In genomic region chr9:119368681-119369581, GRCh38 we compare ENCODE assay signal across 8 cellular contexts. TPM values are rescaled to one million over a fixed set of nuclear protein-coding genes. Genes with fewer than 3 reads are reported as not detected.
DNase-seq lines count a peak whose midpoint lies in the region; ATAC-seq, FAIRE-seq and TF ChIP-seq lines count a peak whose summit lies in the region.

A gene with protein sequence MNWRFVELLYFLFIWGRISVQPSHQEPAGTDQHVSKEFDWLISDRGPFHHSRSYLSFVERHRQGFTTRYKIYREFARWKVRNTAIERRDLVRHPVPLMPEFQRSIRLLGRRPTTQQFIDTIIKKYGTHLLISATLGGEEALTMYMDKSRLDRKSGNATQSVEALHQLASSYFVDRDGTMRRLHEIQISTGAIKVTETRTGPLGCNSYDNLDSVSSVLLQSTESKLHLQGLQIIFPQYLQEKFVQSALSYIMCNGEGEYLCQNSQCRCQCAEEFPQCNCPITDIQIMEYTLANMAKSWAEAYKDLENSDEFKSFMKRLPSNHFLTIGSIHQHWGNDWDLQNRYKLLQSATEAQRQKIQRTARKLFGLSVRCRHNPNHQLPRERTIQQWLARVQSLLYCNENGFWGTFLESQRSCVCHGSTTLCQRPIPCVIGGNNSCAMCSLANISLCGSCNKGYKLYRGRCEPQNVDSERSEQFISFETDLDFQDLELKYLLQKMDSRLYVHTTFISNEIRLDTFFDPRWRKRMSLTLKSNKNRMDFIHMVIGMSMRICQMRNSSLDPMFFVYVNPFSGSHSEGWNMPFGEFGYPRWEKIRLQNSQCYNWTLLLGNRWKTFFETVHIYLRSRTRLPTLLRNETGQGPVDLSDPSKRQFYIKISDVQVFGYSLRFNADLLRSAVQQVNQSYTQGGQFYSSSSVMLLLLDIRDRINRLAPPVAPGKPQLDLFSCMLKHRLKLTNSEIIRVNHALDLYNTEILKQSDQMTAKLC (minus strand): TSS chr9:119369435. CDS start chr9:119313355, 56,080 bp downstream.

- H3K9me3 ChIP-seq in GM23248 (ENCODE audit: low read depth) (no peaks in the 10 kb centered on the region), osteoblast (ENCODE audit: low read depth, low read length) (no peaks in the 10 kb centered on the region)

- peak within 1 kb of the TSS; percentile 87 for H3K4me2 ChIP-seq in GM23248 (ENCODE audit: unreplicated experiment)
- H3K4me2 ChIP-seq in osteoblast (ENCODE audit: insufficient read depth, low read length), result peak within 1 kb of the TSS; percentile 76

- 3% methylated on average over 66 to 90 of the region's 91 CpGs for WGBS in GM23248 (ENCODE audit: low coverage in 1 of 2, low lambda C conversion rate in 2 of 2, missing lambda C conversion rate in 2 of 2), 2 experiments

- DNase-seq in GM23248 (peak; percentile 82), RPMI7951 (ENCODE audit: low read depth) (peak; percentile 4), frontal cortex (ENCODE audit: low spot score in 2 of 2) (peak; percentile 29 to 44), osteoblast (ENCODE audit: insufficient read length, low spot score, missing footprints) (peak; percentile 85), GM10248 (ENCODE audit: extremely low spot score) (no peak), activated gamma-delta T cell (lab: John Stamatoyannopoulos, UW) (no peak)
- DNase-seq in effector CD8-positive, alpha-beta T cell (lab: John Stamatoyannopoulos, UW), result no peak

- no peaks in the 10 kb centered on the region for H3F3A ChIP-seq in GM23248 (ENCODE audit: insufficient read depth)

- no peak for ATAC-seq in GM18873 (IDR thresholded peaks at IDR 0.05; ENCODE audit: low FRiP score, unreplicated experiment)

- H3K36me3 ChIP-seq in GM23248 (ENCODE audit: low read depth), result no peaks in the 10 kb centered on the region
- no peaks in the 10 kb centered on the region for H3K36me3 ChIP-seq in osteoblast (ENCODE audit: insufficient read depth, low read length)

- H3K9me2 ChIP-seq in GM23248 (ENCODE audit: insufficient read depth), result no peaks in the 10 kb centered on the region

- no peaks in the 10 kb centered on the region for H3K79me2 ChIP-seq in GM23248 (ENCODE audit: insufficient read depth)
- H3K79me2 ChIP-seq in osteoblast (ENCODE audit: insufficient read depth, low read length), result no peaks in the 10 kb centered on the region

- H3K27me3 ChIP-seq in GM23248 (replicated peaks; ENCODE audit: insufficient read depth) (0 out of 2 replicates have a peak, but pooled peaks cover 3% of the 10 kb centered on the region), osteoblast (ENCODE audit: insufficient read depth, low read length) (peaks cover 16% of the 10 kb centered on the region)

- H4K20me1 ChIP-seq in GM23248 (ENCODE audit: insufficient read depth) (no peaks in the 10 kb centered on the region), osteoblast (ENCODE audit: insufficient read depth, low read length) (no peaks in the 10 kb centered on the region)

- FAIRE-seq in frontal cortex (lab: Jason Lieb, UNC), result no peak

- CTCF ChIA-PET in GM10248 (lab: Yijun Ruan, JAX), result no interaction called here

- POLR2A ChIA-PET in GM10248 (lab: Yijun Ruan, JAX), result no interaction called here

- H3K4me1 ChIP-seq in GM23248 (ENCODE audit: insufficient read depth) (0 out of 2 replicates have a peak, but pooled peaks cover 5% of the 10 kb centered on the region), osteoblast (ENCODE audit: insufficient read depth, low read length) (no peaks in the 10 kb centered on the region)

- no peak for TF ChIP-seq CTCF in osteoblast (IDR thresholded peaks at IDR 0.05; ENCODE audit: extremely low read depth, low read depth, low read length)
- no peak for TF ChIP-seq CTCF in GM10248 (IDR thresholded peaks at IDR 0.05; ENCODE audit: control extremely low read depth, extremely low read depth, low read depth, missing control alignments)

- peak within 1 kb of the TSS; percentile 73 for H3K4me3 ChIP-seq in GM23248
- peak within 1 kb of the TSS; percentile 71 for H3K4me3 ChIP-seq in osteoblast (ENCODE audit: insufficient read depth, low read length)

- in situ Hi-C loops in GM23248 (cut with MboI), result loop anchor here (10.0 to 25.0 kb wide), 2 partner anchors 1118 to 1584 kb away; no protein-coding TSS in a partner anchor

- H3K9ac ChIP-seq in GM23248, result peak within 1 kb of the TSS; percentile 54

- H2AFZ ChIP-seq in GM23248, result peak within 1 kb of the TSS; percentile 65
- peak within 1 kb of the TSS; percentile 68 for H2AFZ ChIP-seq in osteoblast (ENCODE audit: low read length)

- H3K27ac ChIP-seq in GM23248 (no peak within 1 kb of the TSS), osteoblast (ENCODE audit: low read depth, low read length) (no peak within 1 kb of the TSS)

RNA-seq across cellular contexts. Expression of the gene that starts here (rescaled TPM):
- total RNA-seq in GM23248 (2014; rRNA removed; shearing (Covaris generic)), result 8.0 and 9.0 TPM in 2 replicates
- 6.0 and 6.2 TPM in 2 replicates for polyA plus RNA-seq in GM23248 (2016; fragmentation: Nextera tagmentation; extraction: Ambion mirVana)
- total RNA-seq in RPMI7951 (2014; rRNA removed; shearing (Covaris generic)), result under 0.01 and 0.24 TPM in 2 replicates
- total RNA-seq in frontal cortex (48.5 TPM), osteoblast (17.0 and 23.3 TPM in 2 replicates)

Comparison
In these comparisons a context has a peak if more than half of its experiments do, and no peak if none do; other contexts are left out.
1. Peak in DNase-seq in RPMI7951; RNA of the gene not detected or under 1 TPM.
2. DNase-seq: peak in GM23248 (single experiment), frontal cortex (2 of 2) and osteoblast (single experiment); none in GM10248 (single experiment), effector CD8-positive, alpha-beta T cell (single experiment) and activated gamma-delta T cell (single experiment).